In genomic region chr1:245108909-245109308, GRCh38 we compare ENCODE assay signal across 17 cellular contexts. TPM values are rescaled to one million over a fixed set of nuclear protein-coding genes. Genes with fewer than 3 reads are reported as not detected.
DNase-seq lines count a peak whose midpoint lies in the region; ATAC-seq, FAIRE-seq and TF ChIP-seq lines count a peak whose summit lies in the region.
"Had no signal": no experiment of that assay in that cellular context is flagged by ENCODE, and none has a peak within 500 bp of the region (broad histone marks: within the 10 kb centered on the region; RNA-seq: fewer than 3 reads in every experiment).

No MANE protein-coding gene starts in this region.

- no peak for DNase-seq in HepG2 (ENCODE audit: low spot score)
- no peak for DNase-seq in right lobe of liver
- DNase-seq in K562 (ENCODE audit: extremely low read depth in 1 of 4, low spot score in 3 of 4) = no peak
- DNase-seq in nephron progenitor cell = no peak
- no peak for DNase-seq in CD4-positive, alpha-beta T cell
- DNase-seq in stimulated activated CD4-positive, alpha-beta T cell treated with anti-CD3 and anti-CD28 coated beads, Interleukin-4, amount 100 ng/mL, for 1 hour = no peak
- DNase-seq: C1 segment of cervical spinal cord, DMS 273 treated with DMSO at 0.1 percent for 48 hours, GF-D8, NCI-H1417, NCI-H187 treated with DMSO at 0.1 percent for 48 hours, NCI-H345, NCI-H69 had no signal

- no TSS peak for BruUV-seq in HepG2 (replicated peaks; lab: Mats Ljungman, UMichigan)
- no TSS peak for BruUV-seq in K562 (replicated peaks; lab: Mats Ljungman, UMichigan)

- peaks cover 53% of the 10 kb centered on the region for H3K4me1 ChIP-seq in HepG2 (ENCODE audit: insufficient read depth, low read length)
- H3K4me1 ChIP-seq in right lobe of liver = peaks cover 0 to 19% (median 0%) of the 10 kb centered on the region in 4 donors
- peaks cover 0 to 4% of the 10 kb centered on the region in 2 experiments; a peak in 2 of 5 replicates for H3K4me1 ChIP-seq in K562 (replicated peaks in 1 of 2; ENCODE audit: control insufficient read depth in 2 of 2, insufficient read depth in 2 of 2, low read length in 2 of 2)
- H3K4me1 ChIP-seq: A549 had no signal

- in situ Hi-C loops in HepG2 (cut with HindIII; ENCODE audit: extremely low pct_ligation_motif_present, low pct_unique_long_range_greater_than_20kb) (no loop called here), K562 (cut with MboI) (no loop called here)

- CTCF ChIA-PET in HepG2 (lab: Yijun Ruan, JAX; ENCODE audit: low intra/inter-chr PET ratio, low total read pairs) (no interaction called here), K562 (lab: Yijun Ruan, JAX; ENCODE audit: low intra/inter-chr PET ratio) (no interaction called here)
- CTCF ChIA-PET in CD4-positive, alpha-beta T cell (lab: Charles Lee) = no interaction called here

- H3K27ac ChIP-seq in HepG2 (ENCODE audit: extremely low read length, insufficient read depth, low read length) (no peak overlapping the region), right lobe of liver (no peak overlapping the region), K562 (ENCODE audit: extremely low read depth, low read depth, low read length) (no peak overlapping the region)
- no peak overlapping the region for H3K27ac ChIP-seq in CD4-positive, alpha-beta T cell (ENCODE audit: low read depth, low read length)
- H3K27ac ChIP-seq: A549 had no signal

- H3K4me3 Mint-ChIP-seq in nephron progenitor cell = no peak overlapping the region
- H3K4me3 Mint-ChIP-seq in CD4-positive, alpha-beta T cell = no peak overlapping the region
- H3K4me3 Mint-ChIP-seq: GM23338 had no signal

- no peak for TF ChIP-seq CTCF in HepG2 (CRISPR knock-in tag; IDR thresholded peaks at IDR 0.05)
- TF ChIP-seq CTCF in right lobe of liver (IDR thresholded peaks at IDR 0.05) = no peak
- TF ChIP-seq CTCF in K562 (IDR thresholded peaks at IDR 0.05 in 2 of 3, conservative IDR thresholded peaks at IDR 0.05 in 1 of 3; ENCODE audit: insufficient read depth in 2 of 3, low read depth in 1 of 3, low read length in 3 of 3) = no peak
- no peak for TF ChIP-seq CTCF in nephron progenitor cell (IDR thresholded peaks at IDR 0.05)
- no peak for TF ChIP-seq CTCF in CD4-positive, alpha-beta T cell (IDR thresholded peaks at IDR 0.05)

- POLR2A ChIA-PET in HepG2 (lab: Yijun Ruan, JAX) (interaction anchor here (1.6 kb wide), 1 partner anchor 12 kb away, joined by 3 read pairs; no protein-coding TSS in a partner anchor), K562 (lab: Yijun Ruan, JAX) (no interaction called here)
- POLR2A ChIA-PET in CD4-positive, alpha-beta T cell (lab: Charles Lee) = no interaction called here

- no peak for ATAC-seq in HepG2
- no peak for ATAC-seq in right lobe of liver
- ATAC-seq in K562 = peak; percentile 17; the same call in 2 of the 3 replicates
- ATAC-seq in CD4-positive, alpha-beta T cell (ENCODE audit: poor library complexity) = no peak
- ATAC-seq in GM19023 (IDR thresholded peaks at IDR 0.05; ENCODE audit: unreplicated experiment) = no peak
- ATAC-seq: GM23338 had no signal

- H3K9me3 ChIP-seq in HepG2 (ENCODE audit: low read length) = no peaks in the 10 kb centered on the region
- no peaks in the 10 kb centered on the region for H3K9me3 ChIP-seq in right lobe of liver
- H3K9me3 ChIP-seq in K562 (replicated peaks; ENCODE audit: control insufficient read depth, insufficient read depth, low read depth, low read length) = no peaks in the 10 kb centered on the region
- H3K9me3 ChIP-seq in CD4-positive, alpha-beta T cell (ENCODE audit: control insufficient read depth, low read length) = no peaks in the 10 kb centered on the region
- H3K9me3 ChIP-seq: A549 had no signal

- H3K27me3 ChIP-seq in HepG2 (ENCODE audit: control insufficient read depth in 1 of 2, insufficient read depth in 2 of 2, low read length in 2 of 2) = no peaks in the 10 kb centered on the region
- H3K27me3 ChIP-seq in right lobe of liver = no peaks in the 10 kb centered on the region
- peaks cover 12 to 26% of the 10 kb centered on the region in 2 experiments; a peak in 4 of 5 replicates for H3K27me3 ChIP-seq in K562 (ENCODE audit: control insufficient read depth in 2 of 2, insufficient read depth in 2 of 2, low read length in 2 of 2)
- no peaks in the 10 kb centered on the region for H3K27me3 ChIP-seq in CD4-positive, alpha-beta T cell (ENCODE audit: control insufficient read depth, insufficient read depth, low read length)

- peaks cover 8% of the 10 kb centered on the region for H3K27me3 Mint-ChIP-seq in nephron progenitor cell (ENCODE audit: low read depth, poor library complexity)
- no peaks in the 10 kb centered on the region for H3K27me3 Mint-ChIP-seq in CD4-positive, alpha-beta T cell

- H3K9ac ChIP-seq in HepG2 (ENCODE audit: insufficient read depth, low read depth, low read length) (no peak overlapping the region), K562 (ENCODE audit: insufficient read depth in 1 of 2, low read depth in 2 of 2, low read length in 2 of 2) (no peak overlapping the region)

- peak overlapping the region; percentile 83 for H3K4me2 ChIP-seq in HepG2 (ENCODE audit: low read depth, low read length)
- H3K4me2 ChIP-seq in K562 (ENCODE audit: insufficient read depth, low read length) = no peak overlapping the region
- H3K4me2 ChIP-seq: A549, GM23338 had no signal

- H4K20me1 ChIP-seq in HepG2 (ENCODE audit: insufficient read depth, low read length) (no peaks in the 10 kb centered on the region), K562 (replicated peaks; ENCODE audit: control insufficient read depth, insufficient read depth, low read length) (no peaks in the 10 kb centered on the region)

- no peak for TF ChIP-seq POLR2A in HepG2 (IDR thresholded peaks at IDR 0.05; ENCODE audit: insufficient read depth in 1 of 2, low read depth in 2 of 2, low read length in 2 of 2)
- TF ChIP-seq POLR2A in right lobe of liver (IDR thresholded peaks at IDR 0.05) = no peak
- no peak for TF ChIP-seq POLR2A in K562 (conservative IDR thresholded peaks at IDR 0.05)

- peak overlapping the region; percentile 1 for H3K27ac Mint-ChIP-seq in nephron progenitor cell
- H3K27ac Mint-ChIP-seq in CD4-positive, alpha-beta T cell = no peak overlapping the region
- H3K27ac Mint-ChIP-seq: GM23338 had no signal

- TF ChIP-seq EP300 in HepG2 (IDR thresholded peaks at IDR 0.05; ENCODE audit: low read depth in 2 of 2, low read length in 2 of 2) (no peak), HepG2 (CRISPR knock-in tag; IDR thresholded peaks at IDR 0.05; ENCODE audit: borderline replicate concordance) (no peak), K562 (IDR thresholded peaks at IDR 0.05; ENCODE audit: low read length) (no peak)

- peaks cover 14% of the 10 kb centered on the region for H3K9me3 Mint-ChIP-seq in nephron progenitor cell
- no peaks in the 10 kb centered on the region for H3K9me3 Mint-ChIP-seq in CD4-positive, alpha-beta T cell

- H3K36me3 ChIP-seq in HepG2 (replicated peaks in 1 of 2; ENCODE audit: control insufficient read depth in 1 of 2, insufficient read depth in 2 of 2, low read length in 2 of 2) = no peaks in the 10 kb centered on the region
- no peaks in the 10 kb centered on the region for H3K36me3 ChIP-seq in right lobe of liver
- H3K36me3 ChIP-seq in K562 (ENCODE audit: control insufficient read depth, insufficient read depth, low read length) = no peaks in the 10 kb centered on the region

- FAIRE-seq in HepG2 (lab: Jason Lieb, UNC) = no peak
- no peak for FAIRE-seq in K562 (lab: Jason Lieb, UNC)
- FAIRE-seq: A549, GM12892 had no signal

- H3K36me3 Mint-ChIP-seq in nephron progenitor cell (ENCODE audit: low read depth) = peaks cover 15% of the 10 kb centered on the region
- no peaks in the 10 kb centered on the region for H3K36me3 Mint-ChIP-seq in CD4-positive, alpha-beta T cell (ENCODE audit: low read depth)

- H2AFZ ChIP-seq in HepG2 (ENCODE audit: low read length) (no peak overlapping the region), K562 (ENCODE audit: low read depth, low read length) (no peak overlapping the region)
- H2AFZ ChIP-seq: GM23338 had no signal

- peaks cover 47% of the 10 kb centered on the region for H3K4me1 Mint-ChIP-seq in nephron progenitor cell
- no peaks in the 10 kb centered on the region for H3K4me1 Mint-ChIP-seq in CD4-positive, alpha-beta T cell (ENCODE audit: low read depth)

- H3K4me3 ChIP-seq in HepG2 (replicated peaks in 1 of 3; ENCODE audit: insufficient read depth in 1 of 3, low read depth in 2 of 3, low read length in 3 of 3) = no peak overlapping the region
- H3K4me3 ChIP-seq in right lobe of liver = no peak overlapping the region
- H3K4me3 ChIP-seq in K562 = no peak overlapping the region
- H3K4me3 ChIP-seq: A549, GM23338 had no signal

- 37% methylated on average over 7 of the region's 7 CpGs for WGBS in HepG2 (ENCODE audit: low lambda C conversion rate)
- WGBS in right lobe of liver (ENCODE audit: insufficient coverage, low coverage, low lambda C conversion rate, missing lambda C conversion rate) = 65% methylated on average over 4 of the region's 7 CpGs
- WGBS in K562 (ENCODE audit: insufficient coverage, low coverage, missing lambda C conversion rate) = 14% methylated on average over 7 of the region's 7 CpGs

- TF ChIP-seq RAD21 in HepG2 (CRISPR knock-in tag; IDR thresholded peaks at IDR 0.05) (no peak), K562 (CRISPR knock-in tag; conservative IDR thresholded peaks at IDR 0.05 in 1 of 2, IDR thresholded peaks at IDR 0.05 in 1 of 2) (no peak)

- no peaks in the 10 kb centered on the region for H3K9me1 ChIP-seq in K562 (ENCODE audit: control insufficient read depth, insufficient read depth, low read length)

- intact Hi-C loops in HepG2 (cut with micrococcal nuclease; ENCODE audit: unreplicated experiment) (no loop called here), right lobe of liver (cut with DNase I) (no loop called here), K562 (cut with micrococcal nuclease) (no loop called here)
- intact Hi-C loops in CD4-positive, alpha-beta T cell (cut with DNase I, micrococcal nuclease) = no loop called here

- H3K79me2 ChIP-seq in HepG2 (ENCODE audit: insufficient read depth, low read length) = no peaks in the 10 kb centered on the region
- H3K79me2 ChIP-seq in K562 (ENCODE audit: control insufficient read depth, insufficient read depth, low read length) = no peaks in the 10 kb centered on the region

RNA-seq across cellular contexts. Expression of gene KIF26B, which starts 45.9 kb away (rescaled TPM):
- total RNA-seq in HepG2 (2016; rRNA removed; fragmentation: Illumina TruSeq; extraction: Trizol) (0.03 and 0.09 TPM in 2 replicates), right lobe of liver (under 1 TPM; 0.31 to 0.55 (median 0.35) TPM), K562 (2014; rRNA removed) (not detected in 2 replicates), K562 (2014; rRNA removed; fragmentation: Illumina TruSeq; extraction: Trizol) (not detected in 2 replicates), K562 (2015; rRNA removed; fragmentation: Illumina TruSeq; extraction: Trizol) (not detected in 2 replicates), K562 (2021) (0.02 and 0.07 TPM in 2 replicates)
- 0.20 TPM in 1 of 2 replicates, not detected in the other for total RNA-seq in HepG2 (2016; cell fraction: cytosol; rRNA removed; fragmentation: Illumina TruSeq; extraction: Trizol; ENCODE audit: low read depth)
- total RNA-seq in HepG2 (2016; cell fraction: insoluble cytoplasmic fraction; rRNA removed; fragmentation: Illumina TruSeq; extraction: Trizol) = 0.06 and 0.07 TPM in 2 replicates
- total RNA-seq in HepG2 (2016; cell fraction: membrane; rRNA removed; fragmentation: Illumina TruSeq; extraction: Trizol) = 0.09 and 0.10 TPM in 2 replicates
- total RNA-seq in HepG2 (2016; cell fraction: nucleus; rRNA removed; fragmentation: Illumina TruSeq; extraction: Trizol) = 0.06 and 0.09 TPM in 2 replicates
- polyA plus RNA-seq in HepG2 (2011; rRNA removed) (0.08 and 0.09 TPM in 2 replicates), K562 (2011; rRNA removed) (not detected in 2 replicates), K562 (2014; fragmentation: Illumina TruSeq; extraction: Trizol) (not detected in 2 replicates), K562 (2014; fragmentation: Nextera tagmentation; extraction: Ambion mirVana) (under 1 TPM; 0.03 to 0.08 TPM), K562 (2014; rRNA removed) (not detected in 2 replicates)
- 0.03 and 0.05 TPM in 2 replicates for polyA plus RNA-seq in HepG2 (2011; cell fraction: cytosol; rRNA removed)
- 0.39 and 0.78 TPM in 2 replicates for polyA plus RNA-seq in HepG2 (2011; cell fraction: nucleus; rRNA removed)
- polyA plus RNA-seq in HepG2 (2012) = 0.23 and 0.25 TPM in 2 replicates
- not detected in 2 replicates for polyA plus RNA-seq in HepG2 (2016; cell fraction: cytosol; fragmentation: Illumina TruSeq; extraction: Trizol; ENCODE audit: low read depth)
- 0.10 TPM in 1 of 2 replicates, not detected in the other for polyA plus RNA-seq in HepG2 (2016; cell fraction: insoluble cytoplasmic fraction; fragmentation: Illumina TruSeq; extraction: Trizol; ENCODE audit: low read depth)
- not detected in 2 replicates for polyA plus RNA-seq in HepG2 (2016; cell fraction: membrane; fragmentation: Illumina TruSeq; extraction: Trizol; ENCODE audit: low read depth)
- 0.15 TPM in 1 of 2 replicates, not detected in the other for polyA plus RNA-seq in HepG2 (2016; cell fraction: nucleus; fragmentation: Illumina TruSeq; extraction: Trizol; ENCODE audit: insufficient read depth, low read depth)
- polyA minus RNA-seq in HepG2 (2011; rRNA and poly(A)+ RNA removed; ENCODE audit: low replicate concordance) = 0.02 and 0.26 TPM in 2 replicates
- polyA minus RNA-seq in HepG2 (2011; cell fraction: cytosol; rRNA and poly(A)+ RNA removed) = 0.09 and 0.20 TPM in 2 replicates
- polyA minus RNA-seq in HepG2 (2011; cell fraction: nucleus; rRNA and poly(A)+ RNA removed) = 0.39 and 1.2 TPM in 2 replicates
- not detected in 2 replicates for total RNA-seq in K562 (2011; cell fraction: chromatin; rRNA removed; ENCODE audit: low replicate concordance)
- not detected in 2 replicates for total RNA-seq in K562 (2011; cell fraction: nucleolus; rRNA removed)
- not detected in 2 replicates for total RNA-seq in K562 (2011; cell fraction: nucleoplasm; rRNA removed)
- polyA plus RNA-seq in K562 (2011; cell fraction: cytosol; rRNA removed) = under 0.01 TPM in 1 of 2 replicates, not detected in the other
- polyA plus RNA-seq in K562 (2011; cell fraction: nucleus; rRNA removed) = 0.01 and 0.03 TPM in 2 replicates
- 0.18 and 0.36 TPM in 2 replicates for polyA plus RNA-seq in K562 (2012)
- not detected in 2 replicates for polyA minus RNA-seq in K562 (2011; rRNA and poly(A)+ RNA removed)
- not detected in 2 replicates for polyA minus RNA-seq in K562 (2011; cell fraction: cytosol; rRNA and poly(A)+ RNA removed)
- polyA minus RNA-seq in K562 (2011; cell fraction: nucleus; rRNA and poly(A)+ RNA removed) = 0.13 TPM in 1 of 2 replicates, not detected in the other
- under 1 TPM in 1 of 2 experiments, not detected in 1; 0.03 TPM for total RNA-seq in CD4-positive, alpha-beta T cell
